ENCODE assay signal across 1 cellular context in genomic region chr1:91608876-91609275, GRCh38.
TF ChIP-seq lines count a peak whose summit lies in the region.

No MANE protein-coding gene starts in this region.

TF ChIP-seq in HepG2, 621 proteins besides CTCF, POLR2A, EP300 and RAD21 (continued from another document):
- no peak for TF ChIP-seq E2F2 (CRISPR knock-in tag; IDR thresholded peaks at IDR 0.05; ENCODE audit: borderline replicate concordance)
- no peak for TF ChIP-seq ETV6 (CRISPR knock-in tag; conservative IDR thresholded peaks at IDR 0.05)
- no peak for TF ChIP-seq KLF13 (CRISPR knock-in tag; IDR thresholded peaks at IDR 0.05)
- TF ChIP-seq PRPF4 (IDR thresholded peaks at IDR 0.05; ENCODE audit: low read depth, low read length, poor library complexity, severe bottlenecking) = no peak
- no peak for TF ChIP-seq ZNF773 (CRISPR knock-in tag; IDR thresholded peaks at IDR 0.05; ENCODE audit: borderline replicate concordance)
- no peak for TF ChIP-seq NFE2L2 (IDR thresholded peaks at IDR 0.05; ENCODE audit: low read length)
- TF ChIP-seq ZFP62 (CRISPR knock-in tag; IDR thresholded peaks at IDR 0.05) = no peak
- TF ChIP-seq MTA3 (CRISPR knock-in tag; IDR thresholded peaks at IDR 0.05) = no peak
- no peak for TF ChIP-seq SRSF9 (IDR thresholded peaks at IDR 0.05; ENCODE audit: borderline replicate concordance, insufficient read depth, low read depth, low read length, poor library complexity, severe bottlenecking)
TF ChIP-seq in HepG2: peak in this region for 0.
